ENCODE assay signal across 19 cellular contexts in the genomic region with DNA sequence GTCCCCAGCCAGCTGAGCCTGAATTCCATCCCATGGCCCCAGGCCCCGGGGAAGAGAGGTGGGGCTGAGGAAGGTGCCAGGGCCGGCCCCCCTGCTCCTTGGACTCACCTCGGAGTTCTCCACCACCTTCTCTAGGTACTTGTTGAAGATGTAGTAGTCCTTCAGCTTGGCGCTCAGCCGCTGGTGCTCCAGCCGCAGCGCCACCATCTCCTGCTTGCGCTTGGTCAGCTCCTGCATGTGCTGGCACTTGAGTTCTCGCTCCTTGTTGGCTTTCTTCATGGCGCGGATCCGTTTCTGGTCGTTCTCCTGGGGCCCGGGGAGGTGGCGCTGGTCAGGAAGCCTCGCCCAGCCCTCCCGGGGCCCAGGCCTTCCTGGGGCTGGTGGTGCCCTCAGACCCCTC. TPM values are rescaled to one million over a fixed set of nuclear protein-coding genes. Genes with fewer than 3 reads are reported as not detected.
DNase-seq lines count a peak whose midpoint lies in the region; ATAC-seq and TF ChIP-seq lines count a peak whose summit lies in the region.
"Had no signal": no experiment of that assay in that cellular context is flagged by ENCODE, and none has a peak within 500 bp of the region (broad histone marks: within the 10 kb centered on the region; RNA-seq: fewer than 3 reads in every experiment).

No MANE protein-coding gene starts in this region.

- H4K91ac ChIP-seq in trophoblast cell (ENCODE audit: low read depth, low read length): peak overlapping the region; percentile 75

- H3K27ac ChIP-seq in heart left ventricle (no peak overlapping the region), trophoblast cell (ENCODE audit: low read depth, low read length) (no peak overlapping the region)
- no peak overlapping the region for H3K27ac ChIP-seq in CD8-positive, alpha-beta T cell (ENCODE audit: low read depth, low read length)
- H3K27ac ChIP-seq: GM23248 had no signal

- H3K9me3 ChIP-seq in heart left ventricle: no peaks in the 10 kb centered on the region
- H3K9me3 ChIP-seq in CD8-positive, alpha-beta T cell (ENCODE audit: low read length): no peaks in the 10 kb centered on the region
- H3K9me3 ChIP-seq in T-helper 17 cell (ENCODE audit: control insufficient read depth, low read length, poor library complexity, severe bottlenecking): no peaks in the 10 kb centered on the region
- no peaks in the 10 kb centered on the region for H3K9me3 ChIP-seq in trophoblast cell (ENCODE audit: insufficient read depth, low read depth, low read length)

- DNase-seq in cardiac septum (ENCODE audit: low spot score): peak; percentile 67
- DNase-seq in heart left ventricle: no peak
- DNase-seq in CD8-positive, alpha-beta T cell: no peak
- DNase-seq in T-helper 17 cell: no peak
- no peak for DNase-seq in trophoblast cell
- no peak for DNase-seq in T-cell
- DNase-seq in NCI-H187 (lab: John Stamatoyannopoulos, UW): no peak
- DNase-seq: ACHN, Calu3, DMS 273 treated with DMSO at 0.1 percent for 48 hours, GM23248, H7 had no signal

- no peak overlapping the region for H3K9ac ChIP-seq in trophoblast cell (ENCODE audit: low read length)
- H3K9ac ChIP-seq: GM23248 had no signal

- no peaks in the 10 kb centered on the region for H3K79me2 ChIP-seq in trophoblast cell (ENCODE audit: control insufficient read depth, insufficient read depth, low read length, poor library complexity)

- TF ChIP-seq POLR2A in heart left ventricle (IDR thresholded peaks at IDR 0.05): no peak

- H3K14ac ChIP-seq in trophoblast cell (ENCODE audit: low read length): peak overlapping the region; percentile 44

- H3K4me1 ChIP-seq in heart left ventricle (peaks cover 0 to 13% (median 3%) of the 10 kb centered on the region in 12 donors), trophoblast cell (ENCODE audit: control insufficient read depth in 1 of 2, insufficient read depth in 2 of 2, low read length in 2 of 2) (peaks cover 4 to 6% of the 10 kb centered on the region in 2 experiments)
- H3K4me1 ChIP-seq in CD8-positive, alpha-beta T cell (ENCODE audit: insufficient read depth, low read length): peaks cover 18% of the 10 kb centered on the region

- no peaks in the 10 kb centered on the region for H3K27me3 Mint-ChIP-seq in CD8-positive, alpha-beta T cell (ENCODE audit: low read depth)
- H3K27me3 Mint-ChIP-seq in T-helper 17 cell: peaks cover 3% of the 10 kb centered on the region
- no peaks in the 10 kb centered on the region for H3K27me3 Mint-ChIP-seq in T-cell
- H3K27me3 Mint-ChIP-seq: IgD-negative memory B cell had no signal

- H3K27me3 ChIP-seq in heart left ventricle (no peaks in the 10 kb centered on the region), trophoblast cell (ENCODE audit: insufficient read depth, low read length) (no peaks in the 10 kb centered on the region)
- H3K27me3 ChIP-seq in CD8-positive, alpha-beta T cell (ENCODE audit: insufficient read depth, low read length): no peaks in the 10 kb centered on the region

- CTCF ChIA-PET in CD8-positive, alpha-beta T cell (lab: Charles Lee): interaction anchor here (0.7 to 2.0 kb wide), 4 partner anchors 9 to 358 kb away, joined by 3 to 10 read pairs (median 6); no protein-coding TSS in a partner anchor
- CTCF ChIA-PET in T-cell (lab: Charles Lee): interaction anchor here in 1 of 2 donors (0.6 kb wide), 1 partner anchor 60 kb away, joined by 3 read pairs; no protein-coding TSS in a partner anchor

- no peaks in the 10 kb centered on the region for H3K9me3 Mint-ChIP-seq in CD8-positive, alpha-beta T cell
- H3K9me3 Mint-ChIP-seq in T-cell: no peaks in the 10 kb centered on the region
- H3K9me3 Mint-ChIP-seq: IgD-negative memory B cell had no signal

- intact Hi-C loops in cardiac septum (cut with DNase I): loop anchor here (10.0 kb wide), 1 partner anchor 357 kb away; the partner anchor contains the start of gene RPL26
- intact Hi-C loops in heart left ventricle (cut with DNase I): loop anchor here in 2 of 10 donors (10.0 kb wide), 1 partner anchor 107 kb away; the partner anchor contains the start of gene MYH10 (in 2 of the 2)
- intact Hi-C loops in CD8-positive, alpha-beta T cell (cut with DNase I, micrococcal nuclease): loop anchor here (10.0 kb wide), 3 partner anchors 627 to 687 kb away; partner anchors contain the start of gene ALOXE3 (in 1 of the 2)

- H3K4me3 ChIP-seq in heart left ventricle (no peak overlapping the region), trophoblast cell (ENCODE audit: low read depth, low read length) (no peak overlapping the region)
- H3K4me3 ChIP-seq in CD8-positive, alpha-beta T cell (ENCODE audit: low read depth, low read length): peak overlapping the region; percentile 60
- H3K4me3 ChIP-seq: GM12878, GM23248 had no signal

- H4K12ac ChIP-seq in trophoblast cell (ENCODE audit: low read depth, low read length): no peak overlapping the region

- no peak overlapping the region for H4K8ac ChIP-seq in trophoblast cell (ENCODE audit: low read depth, low read length)

- POLR2A ChIA-PET in CD8-positive, alpha-beta T cell (lab: Charles Lee): interaction anchor here (0.6 kb wide), 1 partner anchor 1987 kb away, joined by 3 read pairs; no protein-coding TSS in a partner anchor
- POLR2A ChIA-PET in T-cell (lab: Charles Lee): interaction anchor here in 1 of 2 donors (0.6 kb wide), 1 partner anchor 261 kb away, joined by 5 read pairs; no protein-coding TSS in a partner anchor

- peak overlapping the region; percentile 13 for H2BK5ac ChIP-seq in trophoblast cell (ENCODE audit: low read depth, low read length, poor library complexity)

- no peak overlapping the region for H2AFZ ChIP-seq in trophoblast cell (ENCODE audit: insufficient read depth, low read length, poor library complexity)
- H2AFZ ChIP-seq: GM23248 had no signal

- H3K4ac ChIP-seq in trophoblast cell (ENCODE audit: low read depth, low read length): no peak overlapping the region

- H3K4me1 Mint-ChIP-seq in CD8-positive, alpha-beta T cell (ENCODE audit: low read depth): peaks cover 22% of the 10 kb centered on the region
- H3K4me1 Mint-ChIP-seq in T-helper 17 cell (peaks cover 20% of the 10 kb centered on the region), T-cell (peaks cover 18 to 30% (median 26%) of the 10 kb centered on the region in 3 donors)

- no peak for TF ChIP-seq CTCF in heart left ventricle (IDR thresholded peaks at IDR 0.05)
- no peak for TF ChIP-seq CTCF in CD8-positive, alpha-beta T cell (IDR thresholded peaks at IDR 0.05)

- H2BK120ac ChIP-seq in trophoblast cell (ENCODE audit: insufficient read depth, low read length, poor library complexity): peak overlapping the region; percentile 14

- no peak overlapping the region for H3K23ac ChIP-seq in trophoblast cell (ENCODE audit: low read length)

- H3K36me3 Mint-ChIP-seq in CD8-positive, alpha-beta T cell: no peaks in the 10 kb centered on the region
- no peaks in the 10 kb centered on the region for H3K36me3 Mint-ChIP-seq in T-helper 17 cell (ENCODE audit: low read depth)
- no peaks in the 10 kb centered on the region for H3K36me3 Mint-ChIP-seq in T-cell
- H3K36me3 Mint-ChIP-seq: CD14-positive monocyte had no signal

- peak overlapping the region; percentile 11 for H2AK5ac ChIP-seq in trophoblast cell (ENCODE audit: low read length)

- H3K4me2 ChIP-seq in trophoblast cell (ENCODE audit: low read length): no peak overlapping the region

- WGBS in heart left ventricle, 4 donors: 89 to 94% (median 92%) methylated on average over 16 to 17 of the region's 17 CpGs
- no CpG with 5 or more reads among the region's 17 CpGs for WGBS in trophoblast cell (ENCODE audit: extremely low coverage, insufficient coverage, insufficient read length)

- no peak overlapping the region for H3K18ac ChIP-seq in trophoblast cell (ENCODE audit: low read length)

- H3K4me3 Mint-ChIP-seq in CD8-positive, alpha-beta T cell: no peak overlapping the region
- H3K4me3 Mint-ChIP-seq in T-helper 17 cell: peak overlapping the region; percentile 89
- peak overlapping the region in 1 of 3 donors; percentile 82 for H3K4me3 Mint-ChIP-seq in T-cell

- ATAC-seq in heart left ventricle: no peak
- ATAC-seq in CD8-positive, alpha-beta T cell: no peak
- no peak for ATAC-seq in T-helper 17 cell
- ATAC-seq in T-cell (replicated peaks in 1 of 4): no peak
- ATAC-seq in HG03469 (IDR thresholded peaks at IDR 0.05; ENCODE audit: unreplicated experiment): no peak
- ATAC-seq: GM12878 had no signal

- H2BK12ac ChIP-seq in trophoblast cell (ENCODE audit: low read length): peak overlapping the region; percentile 23

- H3K79me1 ChIP-seq in trophoblast cell (ENCODE audit: low read length): peaks cover 22% of the 10 kb centered on the region

- H3K27ac Mint-ChIP-seq in CD8-positive, alpha-beta T cell: no peak overlapping the region
- H3K27ac Mint-ChIP-seq in T-helper 17 cell: peak overlapping the region; percentile 74
- no peak overlapping the region for H3K27ac Mint-ChIP-seq in T-cell

- H3K36me3 ChIP-seq in heart left ventricle (no peaks in the 10 kb centered on the region), trophoblast cell (ENCODE audit: control insufficient read depth in 1 of 2, insufficient read depth in 2 of 2, low read length in 2 of 2) (no peaks in the 10 kb centered on the region)
- H3K36me3 ChIP-seq in CD8-positive, alpha-beta T cell (ENCODE audit: insufficient read depth, low read length): no peaks in the 10 kb centered on the region

RNA-seq across cellular contexts. Expression of gene CCDC42, which starts 3.3 kb away (rescaled TPM):
- total RNA-seq in cardiac septum: not detected
- total RNA-seq in heart left ventricle: under 1 TPM in 1 of 9 donors, not detected in 8; 0.61 TPM
- not detected for polyA plus RNA-seq in heart left ventricle
- under 1 TPM; 0.50 to 0.62 TPM for total RNA-seq in CD8-positive, alpha-beta T cell
- total RNA-seq in T-helper 17 cell: under 1 TPM; 0.26 to 0.67 TPM
- polyA plus RNA-seq in trophoblast cell (2013): 0.19 and 0.25 TPM in 2 replicates
- total RNA-seq in T-cell: under 1 TPM in 1 of 5 donors, not detected in 4; 0.46 TPM
- total RNA-seq: A172, Calu3, G401, GM23248, H7, HT1080 had no signal
- polyA plus RNA-seq: CD14-positive monocyte, GM23248, IgD-negative memory B cell had no signal

RNA-seq across cellular contexts. Expression of gene SPDYE4, which starts 17.0 kb away (rescaled TPM):
- total RNA-seq in cardiac septum: not detected
- total RNA-seq in heart left ventricle: not detected
- polyA plus RNA-seq in heart left ventricle: not detected
- not detected for total RNA-seq in CD8-positive, alpha-beta T cell
- not detected for total RNA-seq in T-helper 17 cell
- not detected in 2 replicates for polyA plus RNA-seq in trophoblast cell (2013)
- not detected for total RNA-seq in T-cell
- total RNA-seq: A172, Calu3, G401, GM12878, GM23248, H7, HT1080 had no signal
- polyA plus RNA-seq: CD14-positive monocyte, GM23248, IgD-negative memory B cell had no signal

RNA-seq across cellular contexts. Expression of gene MFSD6L, which starts 57.8 kb away (rescaled TPM):
- total RNA-seq in cardiac septum: not detected
- total RNA-seq in heart left ventricle: under 1 TPM in 2 of 9 donors, not detected in 7; 0.21 to 0.43 TPM
- polyA plus RNA-seq in heart left ventricle: under 1 TPM in 1 of 2 donors, not detected in 1; 0.08 TPM
- total RNA-seq in CD8-positive, alpha-beta T cell: not detected
- not detected for total RNA-seq in T-helper 17 cell
- 0.48 and 0.56 TPM in 2 replicates for polyA plus RNA-seq in trophoblast cell (2013)
- under 1 TPM in 4 of 5 donors, not detected in 1; 0.13 to 0.32 (median 0.20) TPM for total RNA-seq in T-cell
- total RNA-seq: A172, G401, GM23248, H7, HT1080 had no signal
- polyA plus RNA-seq: GM23248, IgD-negative memory B cell had no signal
